Comparison of ENCODE assay signal across 1 cellular context in genomic region chr1:235945775-235946565, GRCh38.
TF ChIP-seq lines count a peak whose summit lies in the region.

No MANE protein-coding gene starts in this region.

TF ChIP-seq in HepG2, 621 proteins besides CTCF, POLR2A, EP300 and RAD21 (continued from another document):
- TF ChIP-seq, protein P1, sequence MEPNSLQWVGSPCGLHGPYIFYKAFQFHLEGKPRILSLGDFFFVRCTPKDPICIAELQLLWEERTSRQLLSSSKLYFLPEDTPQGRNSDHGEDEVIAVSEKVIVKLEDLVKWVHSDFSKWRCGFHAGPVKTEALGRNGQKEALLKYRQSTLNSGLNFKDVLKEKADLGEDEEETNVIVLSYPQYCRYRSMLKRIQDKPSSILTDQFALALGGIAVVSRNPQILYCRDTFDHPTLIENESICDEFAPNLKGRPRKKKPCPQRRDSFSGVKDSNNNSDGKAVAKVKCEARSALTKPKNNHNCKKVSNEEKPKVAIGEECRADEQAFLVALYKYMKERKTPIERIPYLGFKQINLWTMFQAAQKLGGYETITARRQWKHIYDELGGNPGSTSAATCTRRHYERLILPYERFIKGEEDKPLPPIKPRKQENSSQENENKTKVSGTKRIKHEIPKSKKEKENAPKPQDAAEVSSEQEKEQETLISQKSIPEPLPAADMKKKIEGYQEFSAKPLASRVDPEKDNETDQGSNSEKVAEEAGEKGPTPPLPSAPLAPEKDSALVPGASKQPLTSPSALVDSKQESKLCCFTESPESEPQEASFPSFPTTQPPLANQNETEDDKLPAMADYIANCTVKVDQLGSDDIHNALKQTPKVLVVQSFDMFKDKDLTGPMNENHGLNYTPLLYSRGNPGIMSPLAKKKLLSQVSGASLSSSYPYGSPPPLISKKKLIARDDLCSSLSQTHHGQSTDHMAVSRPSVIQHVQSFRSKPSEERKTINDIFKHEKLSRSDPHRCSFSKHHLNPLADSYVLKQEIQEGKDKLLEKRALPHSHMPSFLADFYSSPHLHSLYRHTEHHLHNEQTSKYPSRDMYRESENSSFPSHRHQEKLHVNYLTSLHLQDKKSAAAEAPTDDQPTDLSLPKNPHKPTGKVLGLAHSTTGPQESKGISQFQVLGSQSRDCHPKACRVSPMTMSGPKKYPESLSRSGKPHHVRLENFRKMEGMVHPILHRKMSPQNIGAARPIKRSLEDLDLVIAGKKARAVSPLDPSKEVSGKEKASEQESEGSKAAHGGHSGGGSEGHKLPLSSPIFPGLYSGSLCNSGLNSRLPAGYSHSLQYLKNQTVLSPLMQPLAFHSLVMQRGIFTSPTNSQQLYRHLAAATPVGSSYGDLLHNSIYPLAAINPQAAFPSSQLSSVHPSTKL (CRISPR knock-in tag; IDR thresholded peaks at IDR 0.05): peak; percentile 60
- TF ChIP-seq AFF4 (CRISPR knock-in tag; IDR thresholded peaks at IDR 0.05) (no peak), NRL (CRISPR knock-in tag; IDR thresholded peaks at IDR 0.05; ENCODE audit: borderline replicate concordance) (no peak), KLF12 (CRISPR knock-in tag; IDR thresholded peaks at IDR 0.05; ENCODE audit: borderline replicate concordance) (no peak), MATR3 (CRISPR knock-in tag; IDR thresholded peaks at IDR 0.05) (no peak), TBX3 (IDR thresholded peaks at IDR 0.05; ENCODE audit: borderline replicate concordance) (no peak), ZNF749 (CRISPR knock-in tag; IDR thresholded peaks at IDR 0.05; ENCODE audit: borderline replicate concordance) (no peak), HNRNPH1 (optimal IDR thresholded peaks at IDR 0.05; ENCODE audit: low read depth, low read length) (no peak), PLSCR1 (CRISPR knock-in tag; IDR thresholded peaks at IDR 0.05; ENCODE audit: borderline replicate concordance) (no peak), ZNF879 (CRISPR knock-in tag; IDR thresholded peaks at IDR 0.05) (no peak), CBFB (CRISPR knock-in tag; IDR thresholded peaks at IDR 0.05) (no peak), PRMT3 (CRISPR knock-in tag; IDR thresholded peaks at IDR 0.05; ENCODE audit: borderline replicate concordance, low read depth) (no peak), ZSCAN25 (CRISPR knock-in tag; IDR thresholded peaks at IDR 0.05) (no peak), FUBP1 (CRISPR knock-in tag; IDR thresholded peaks at IDR 0.05; ENCODE audit: borderline replicate concordance) (no peak), SIX4 (CRISPR knock-in tag; IDR thresholded peaks at IDR 0.05) (no peak), HES4 (CRISPR knock-in tag; IDR thresholded peaks at IDR 0.05; ENCODE audit: borderline replicate concordance) (no peak), ZNF326 (CRISPR knock-in tag; IDR thresholded peaks at IDR 0.05; ENCODE audit: borderline replicate concordance) (no peak), TCF12 (IDR thresholded peaks at IDR 0.05) (no peak), TCF12 (CRISPR knock-in tag; IDR thresholded peaks at IDR 0.05) (no peak), ZNF205 (CRISPR knock-in tag; IDR thresholded peaks at IDR 0.05) (no peak), ZFP90 (CRISPR knock-in tag; IDR thresholded peaks at IDR 0.05; ENCODE audit: borderline replicate concordance) (no peak), ZNF598 (CRISPR knock-in tag; IDR thresholded peaks at IDR 0.05; ENCODE audit: borderline replicate concordance) (no peak), U2AF1 (optimal IDR thresholded peaks at IDR 0.05; ENCODE audit: low read depth, low read length) (no peak), NR3C1 (CRISPR knock-in tag; IDR thresholded peaks at IDR 0.05) (no peak), MBD4 (IDR thresholded peaks at IDR 0.05; ENCODE audit: borderline replicate concordance, low read length) (no peak), MXD4 (CRISPR knock-in tag; IDR thresholded peaks at IDR 0.05) (no peak)
- TF ChIP-seq, protein P2, sequence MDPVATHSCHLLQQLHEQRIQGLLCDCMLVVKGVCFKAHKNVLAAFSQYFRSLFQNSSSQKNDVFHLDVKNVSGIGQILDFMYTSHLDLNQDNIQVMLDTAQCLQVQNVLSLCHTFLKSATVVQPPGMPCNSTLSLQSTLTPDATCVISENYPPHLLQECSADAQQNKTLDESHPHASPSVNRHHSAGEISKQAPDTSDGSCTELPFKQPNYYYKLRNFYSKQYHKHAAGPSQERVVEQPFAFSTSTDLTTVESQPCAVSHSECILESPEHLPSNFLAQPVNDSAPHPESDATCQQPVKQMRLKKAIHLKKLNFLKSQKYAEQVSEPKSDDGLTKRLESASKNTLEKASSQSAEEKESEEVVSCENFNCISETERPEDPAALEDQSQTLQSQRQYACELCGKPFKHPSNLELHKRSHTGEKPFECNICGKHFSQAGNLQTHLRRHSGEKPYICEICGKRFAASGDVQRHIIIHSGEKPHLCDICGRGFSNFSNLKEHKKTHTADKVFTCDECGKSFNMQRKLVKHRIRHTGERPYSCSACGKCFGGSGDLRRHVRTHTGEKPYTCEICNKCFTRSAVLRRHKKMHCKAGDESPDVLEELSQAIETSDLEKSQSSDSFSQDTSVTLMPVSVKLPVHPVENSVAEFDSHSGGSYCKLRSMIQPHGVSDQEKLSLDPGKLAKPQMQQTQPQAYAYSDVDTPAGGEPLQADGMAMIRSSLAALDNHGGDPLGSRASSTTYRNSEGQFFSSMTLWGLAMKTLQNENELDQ (CRISPR knock-in tag; IDR thresholded peaks at IDR 0.05; ENCODE audit: borderline replicate concordance): 0 out of 2 replicates have a peak, but pooled peaks have one; percentile 14
- TF ChIP-seq, protein P3, sequence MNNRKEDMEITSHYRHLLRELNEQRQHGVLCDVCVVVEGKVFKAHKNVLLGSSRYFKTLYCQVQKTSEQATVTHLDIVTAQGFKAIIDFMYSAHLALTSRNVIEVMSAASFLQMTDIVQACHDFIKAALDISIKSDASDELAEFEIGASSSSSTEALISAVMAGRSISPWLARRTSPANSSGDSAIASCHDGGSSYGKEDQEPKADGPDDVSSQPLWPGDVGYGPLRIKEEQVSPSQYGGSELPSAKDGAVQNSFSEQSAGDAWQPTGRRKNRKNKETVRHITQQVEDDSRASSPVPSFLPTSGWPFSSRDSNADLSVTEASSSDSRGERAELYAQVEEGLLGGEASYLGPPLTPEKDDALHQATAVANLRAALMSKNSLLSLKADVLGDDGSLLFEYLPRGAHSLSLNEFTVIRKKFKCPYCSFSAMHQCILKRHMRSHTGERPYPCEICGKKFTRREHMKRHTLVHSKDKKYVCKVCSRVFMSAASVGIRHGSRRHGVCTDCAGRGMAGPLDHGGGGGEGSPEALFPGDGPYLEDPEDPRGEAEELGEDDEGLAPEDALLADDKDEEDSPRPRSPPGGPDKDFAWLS (CRISPR knock-in tag; IDR thresholded peaks at IDR 0.05; ENCODE audit: borderline replicate concordance): 0 out of 2 replicates have a peak, but pooled peaks have one; percentile 34
TF ChIP-seq in HepG2: peak in this region for 57.
